In the genomic region with DNA sequence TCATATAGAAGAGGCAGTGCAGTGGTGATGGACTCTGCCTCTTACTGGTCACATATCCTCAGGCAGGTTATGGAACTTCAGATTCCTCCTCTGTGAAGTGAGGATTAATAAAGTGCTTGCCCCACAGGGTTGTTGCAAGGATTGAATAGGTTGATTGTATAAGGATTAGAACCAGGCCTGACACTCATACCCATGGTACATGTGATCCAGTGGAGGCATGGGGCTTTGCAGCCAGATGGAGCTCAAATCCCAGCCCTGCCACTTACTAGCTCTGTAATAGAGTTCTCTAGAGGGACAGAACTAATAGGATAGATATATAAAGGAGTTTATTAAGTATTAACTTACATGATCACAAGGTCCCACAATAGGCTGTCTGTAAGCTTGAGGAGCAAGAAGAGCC, we compare ENCODE assay signal across 14 cellular contexts.
DNase-seq lines count a peak whose midpoint lies in the region; TF ChIP-seq lines count a peak whose summit lies in the region.
"Had no signal": no experiment of that assay in that cellular context is flagged by ENCODE, and none has a peak within 500 bp of the region (broad histone marks: within the 10 kb centered on the region; RNA-seq: fewer than 3 reads in every experiment).

No MANE protein-coding gene starts in this region.

- H3K23ac ChIP-seq in mesenchymal stem cell (ENCODE audit: low read length in 2 of 2), result no peak overlapping the region

- H3K4me2 ChIP-seq in mesenchymal stem cell (ENCODE audit: low read length, poor library complexity, severe bottlenecking), result no peak overlapping the region
- H3K4me2 ChIP-seq: BLaER1 had no signal

- no peak overlapping the region for H3K9ac ChIP-seq in mesenchymal stem cell (ENCODE audit: low read length)
- H3K9ac ChIP-seq: BLaER1, GM23248 had no signal

- peaks cover 2% of the 10 kb centered on the region for H3K79me1 ChIP-seq in mesenchymal stem cell (replicated peaks; ENCODE audit: low read length, poor library complexity, severe bottlenecking)

- no peak overlapping the region for H4K91ac ChIP-seq in mesenchymal stem cell (ENCODE audit: low read length)

- H3K9me3 ChIP-seq in mesenchymal stem cell (ENCODE audit: control insufficient read depth, low read length), result no peaks in the 10 kb centered on the region
- H3K9me3 ChIP-seq: BLaER1 had no signal

- peak; percentile 26 for DNase-seq in Ammon's horn (ENCODE audit: low spot score)
- DNase-seq in epidermal melanocyte (ENCODE audit: insufficient read length, low spot score), result peak; percentile 31
- no peak for DNase-seq in mesenchymal stem cell
- DNase-seq in retinal pigment epithelial cell (ENCODE audit: low read depth), result peak; percentile 42
- no peak for DNase-seq in DMS 273 treated with DMSO at 0.1 percent for 48 hours (lab: John Stamatoyannopoulos, UW)
- no peak for DNase-seq in RWPE1 (ENCODE audit: low spot score)
- DNase-seq in DMS153 treated with DMSO at 0.1 percent for 48 hours (lab: John Stamatoyannopoulos, UW; ENCODE audit: unreplicated experiment), result no peak
- DNase-seq in NCI-H2029 (lab: John Stamatoyannopoulos, UW), result no peak
- DNase-seq: CD8-positive, alpha-beta memory T cell; DMS79; GM23248 had no signal

- H2BK120ac ChIP-seq in mesenchymal stem cell (ENCODE audit: low read depth, low read length), result no peak overlapping the region

- TF ChIP-seq CTCF in retinal pigment epithelial cell (conservative IDR thresholded peaks at IDR 0.05; ENCODE audit: low read depth, low read length), result no peak
- TF ChIP-seq CTCF in RWPE1 (conservative IDR thresholded peaks at IDR 0.05; ENCODE audit: low read depth), result no peak

- POLR2A ChIA-PET in RWPE1 (lab: Yijun Ruan, JAX; ENCODE audit: low non-redundant PET), result no interaction called here

- H3K27ac ChIP-seq in mesenchymal stem cell (ENCODE audit: low read length, poor library complexity, severe bottlenecking), result no peak overlapping the region
- H3K27ac ChIP-seq in RWPE1, result no peak overlapping the region
- H3K27ac ChIP-seq: 22Rv1, BLaER1, GM23248 had no signal

- H4K8ac ChIP-seq in mesenchymal stem cell (ENCODE audit: low read length), result no peak overlapping the region

- no peak overlapping the region for H2AFZ ChIP-seq in mesenchymal stem cell (ENCODE audit: low read depth, low read length)
- H2AFZ ChIP-seq: GM23248 had no signal

- no peak overlapping the region for H3K4me3 ChIP-seq in mesenchymal stem cell (ENCODE audit: insufficient read depth in 1 of 2, low read depth in 1 of 2, low read length in 2 of 2)
- no peak overlapping the region for H3K4me3 ChIP-seq in retinal pigment epithelial cell (ENCODE audit: low read length)
- H3K4me3 ChIP-seq: BLaER1, GM12878, GM23248 had no signal

- H3K18ac ChIP-seq in mesenchymal stem cell (ENCODE audit: low read depth in 1 of 2, low read length in 2 of 2), result no peak overlapping the region

- no peaks in the 10 kb centered on the region for H3K36me3 ChIP-seq in mesenchymal stem cell (ENCODE audit: control insufficient read depth in 1 of 2, insufficient read depth in 2 of 2, low read depth in 1 of 2, low read length in 2 of 2)
- H3K36me3 ChIP-seq: BLaER1 had no signal

- CTCF ChIA-PET in RWPE1 (lab: Yijun Ruan, JAX), result no interaction called here

- peak overlapping the region; percentile 37 for H2AK5ac ChIP-seq in mesenchymal stem cell (ENCODE audit: low read length, severe bottlenecking)

- H3K27me3 ChIP-seq in mesenchymal stem cell (ENCODE audit: control insufficient read depth in 1 of 2, insufficient read depth in 1 of 2, low read length in 2 of 2), result no peaks in the 10 kb centered on the region
- H3K27me3 ChIP-seq: BLaER1 had no signal

- H2BK15ac ChIP-seq in mesenchymal stem cell (ENCODE audit: low read depth, poor library complexity, severe bottlenecking), result no peak overlapping the region

- H3K4me1 ChIP-seq in mesenchymal stem cell (ENCODE audit: control insufficient read depth, insufficient read depth, low read depth, low read length), result peaks cover 10% of the 10 kb centered on the region

- no peak overlapping the region for H2BK12ac ChIP-seq in mesenchymal stem cell (ENCODE audit: low read length in 2 of 2)

- H2BK5ac ChIP-seq in mesenchymal stem cell (ENCODE audit: low read depth, low read length, poor library complexity, severe bottlenecking), result no peak overlapping the region

- no peak overlapping the region for H3K4ac ChIP-seq in mesenchymal stem cell (ENCODE audit: low read depth in 1 of 2, low read length in 2 of 2)

- no peak overlapping the region for H3K14ac ChIP-seq in mesenchymal stem cell (ENCODE audit: low read length in 2 of 2)

Comparison
In these comparisons a context has a peak if more than half of its experiments do, and no peak if none do; other contexts are left out.
1. DNase-seq: peak in Ammon's horn (single experiment), epidermal melanocyte (single experiment) and retinal pigment epithelial cell (single experiment); none in mesenchymal stem cell (single experiment), DMS 273 treated with DMSO at 0.1 percent for 48 hours (single experiment), RWPE1 (single experiment), DMS153 treated with DMSO at 0.1 percent for 48 hours (single experiment) and NCI-H2029 (single experiment).